8 cellular contexts compared by ENCODE assay signal in the genomic region with DNA sequence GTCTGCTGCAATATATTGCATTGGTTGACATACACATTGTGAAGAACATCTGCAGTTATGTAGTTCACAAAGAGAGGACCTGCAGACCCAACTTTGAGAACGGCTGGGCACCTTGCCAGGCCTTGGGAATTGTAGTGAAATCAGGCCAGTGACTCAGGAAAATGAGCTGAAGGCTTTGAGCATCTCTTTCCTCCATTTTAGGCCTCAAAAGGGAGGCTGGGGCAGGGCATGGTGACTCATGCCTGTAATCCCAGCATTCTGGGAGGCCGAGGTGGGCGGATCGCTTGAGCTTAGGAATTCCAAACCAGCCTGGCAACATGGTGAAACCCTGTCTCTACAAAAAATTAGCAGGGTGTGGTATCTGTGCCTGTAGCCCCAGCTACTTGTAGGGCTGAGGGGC. TPM values are rescaled to one million over a fixed set of nuclear protein-coding genes. Genes with fewer than 3 reads are reported as not detected.
DNase-seq lines count a peak whose midpoint lies in the region; ATAC-seq and TF ChIP-seq lines count a peak whose summit lies in the region.

No MANE protein-coding gene starts in this region.

- intact Hi-C loops in activated CD8-positive, alpha-beta T cell treated with anti-CD3 and anti-CD28 coated beads for 36 hours (cut with micrococcal nuclease), result no loop called here
- intact Hi-C loops in heart left ventricle (cut with DNase I), result loop anchor here in 6 of 10 donors (5.0 to 10.0 kb wide), 5 partner anchors 36 to 93 kb away; partner anchors contain the start of gene BICD2 (in 3 of the 6)

- H3K9me3 Mint-ChIP-seq in activated CD8-positive, alpha-beta T cell treated with anti-CD3 and anti-CD28 coated beads for 36 hours, result no peaks in the 10 kb centered on the region

- H3K27me3 Mint-ChIP-seq in activated CD8-positive, alpha-beta T cell treated with anti-CD3 and anti-CD28 coated beads for 36 hours, result no peaks in the 10 kb centered on the region

- peak overlapping the region; percentile 95 for H3K4me3 Mint-ChIP-seq in activated CD8-positive, alpha-beta T cell treated with anti-CD3 and anti-CD28 coated beads for 36 hours

- H3K27ac ChIP-seq in ACC112 (ENCODE audit: low read depth, low read length) (peak overlapping the region; percentile 87), heart left ventricle (peak overlapping the region in 2 of 12 donors; percentile 12 to 98), skeletal muscle tissue (ENCODE audit: low read depth, low read length) (no peak overlapping the region)

- H3K9me3 ChIP-seq in HAP-1 (no peaks in the 10 kb centered on the region), heart left ventricle (no peaks in the 10 kb centered on the region), skeletal muscle tissue (ENCODE audit: control insufficient read depth in 3 of 3, low read length in 3 of 3) (no peaks in the 10 kb centered on the region)

- peaks cover 34% of the 10 kb centered on the region for H3K79me2 ChIP-seq in ACC112 (ENCODE audit: control insufficient read depth, insufficient read depth, low read length, unreplicated experiment)

- peaks cover 25% of the 10 kb centered on the region for H3K4me1 Mint-ChIP-seq in activated CD8-positive, alpha-beta T cell treated with anti-CD3 and anti-CD28 coated beads for 36 hours (ENCODE audit: low read depth)

- H3K9ac ChIP-seq in skeletal muscle tissue (ENCODE audit: low read depth in 1 of 3, low read length in 3 of 3), result no peak overlapping the region

- 77 to 89% (median 79%) methylated on average over 4 of the region's 4 CpGs for WGBS in heart left ventricle, 4 donors

- H3K4me1 ChIP-seq in ACC112 (ENCODE audit: control insufficient read depth, insufficient read depth, low read length, unreplicated experiment) (peaks cover 9% of the 10 kb centered on the region), HAP-1 (peaks cover 9% of the 10 kb centered on the region; the same call in 1 of the 2 replicates), heart left ventricle (peaks cover 0 to 38% (median 20%) of the 10 kb centered on the region in 12 donors), skeletal muscle tissue (ENCODE audit: control insufficient read depth in 3 of 3, insufficient read depth in 3 of 3, low read length in 3 of 3) (peaks cover 12 to 31% (median 31%) of the 10 kb centered on the region in 3 donors)

- no peak for TF ChIP-seq POLR2A in heart left ventricle (IDR thresholded peaks at IDR 0.05)

- H3K4me3 ChIP-seq in ACC112 (ENCODE audit: low read depth, low read length) (peak overlapping the region; percentile 90), HAP-1 (peak overlapping the region; percentile 74), heart left ventricle (peak overlapping the region in 9 of 12 donors; percentile 78 to 98 (median 93)), skeletal muscle tissue (ENCODE audit: low read length in 3 of 3) (peak overlapping the region; percentile 20 to 100 (median 100))

- peaks cover 10% of the 10 kb centered on the region for H3K36me3 Mint-ChIP-seq in activated CD8-positive, alpha-beta T cell treated with anti-CD3 and anti-CD28 coated beads for 36 hours (ENCODE audit: low read depth)

- POLR2A ChIA-PET in activated CD8-positive, alpha-beta T cell treated with anti-CD3 and anti-CD28 coated beads for 36 hours (lab: Charles Lee), result interaction anchor here (1.9 to 2.0 kb wide), 2 partner anchors 27 to 93 kb away, joined by 4 to 16 read pairs; partner anchors contain the start of gene BICD2

- no peak for TF ChIP-seq CTCF in activated CD8-positive, alpha-beta T cell treated with anti-CD3 and anti-CD28 coated beads for 36 hours (IDR thresholded peaks at IDR 0.05)
- TF ChIP-seq CTCF in heart left ventricle (IDR thresholded peaks at IDR 0.05), result no peak

- peak; percentile 18 to 60 for DNase-seq in HAP-1 (ENCODE audit: low spot score in 2 of 2)
- DNase-seq in activated CD8-positive, alpha-beta T cell treated with anti-CD3 and anti-CD28 coated beads for 36 hours, result no peak
- peak in 4 of 5 donors; percentile 33 to 58 (median 39) for DNase-seq in heart left ventricle
- no peak for DNase-seq in activated CD4-positive, CD25-positive, alpha-beta regulatory T cell treated with anti-CD3 and anti-CD28 coated beads, Interleukin-2, amount 50 U/mL, for 72 hours

- CTCF ChIA-PET in activated CD8-positive, alpha-beta T cell treated with anti-CD3 and anti-CD28 coated beads for 36 hours (lab: Charles Lee), result interaction anchor here (0.6 to 2.2 kb wide), 4 partner anchors 9 to 93 kb away, joined by 3 to 9 read pairs (median 4); partner anchors contain the start of gene BICD2

- no peak for ATAC-seq in activated CD8-positive, alpha-beta T cell treated with anti-CD3 and anti-CD28 coated beads for 36 hours
- no peak for ATAC-seq in heart left ventricle
- ATAC-seq in GM21528 (IDR thresholded peaks at IDR 0.05; ENCODE audit: low FRiP score, unreplicated experiment), result no peak
- ATAC-seq in GM21447 (IDR thresholded peaks at IDR 0.05; ENCODE audit: unreplicated experiment), result no peak

- in situ Hi-C loops in HAP-1 (cut with MboI; ENCODE audit: low sequenced_read_pairs), result no loop called here

- no peak overlapping the region for H2AFZ ChIP-seq in ACC112 (ENCODE audit: low read length, unreplicated experiment)

- no peaks in the 10 kb centered on the region for H3K27me3 ChIP-seq in ACC112 (ENCODE audit: insufficient read depth, low read length)
- no peaks in the 10 kb centered on the region for H3K27me3 ChIP-seq in HAP-1 (ENCODE audit: low read depth)
- no peaks in the 10 kb centered on the region for H3K27me3 ChIP-seq in heart left ventricle
- H3K27me3 ChIP-seq in skeletal muscle tissue (ENCODE audit: control insufficient read depth in 3 of 3, insufficient read depth in 3 of 3, low read length in 3 of 3), result no peaks in the 10 kb centered on the region

- peak overlapping the region; percentile 42 for H3K27ac Mint-ChIP-seq in activated CD8-positive, alpha-beta T cell treated with anti-CD3 and anti-CD28 coated beads for 36 hours

- H3K36me3 ChIP-seq in ACC112 (ENCODE audit: insufficient read depth, low read length), result no peaks in the 10 kb centered on the region
- no peaks in the 10 kb centered on the region; the same call in 1 of the 2 replicates for H3K36me3 ChIP-seq in HAP-1 (replicated peaks)
- H3K36me3 ChIP-seq in heart left ventricle, result peaks cover 0 to 10% (median 2%) of the 10 kb centered on the region in 9 donors
- peaks cover 3 to 8% (median 5%) of the 10 kb centered on the region in 3 donors for H3K36me3 ChIP-seq in skeletal muscle tissue (ENCODE audit: control insufficient read depth in 3 of 3, insufficient read depth in 3 of 3, low read length in 3 of 3)

RNA-seq across cellular contexts. Expression of gene IPPK, which starts 1.4 kb away (rescaled TPM):
- 10 to 100 TPM; 12.5 to 15.8 TPM for total RNA-seq in activated CD8-positive, alpha-beta T cell treated with anti-CD3 and anti-CD28 coated beads for 36 hours
- 10 to 100 TPM in 2 of 9 donors, 1 to 10 TPM in 7; 5.8 to 10.1 (median 8.6) TPM for total RNA-seq in heart left ventricle
- 10 to 100 TPM in 1 of 2 donors, 1 to 10 TPM in 1; 4.2 to 11.0 TPM for polyA plus RNA-seq in heart left ventricle
- 6.3 TPM for total RNA-seq in skeletal muscle tissue

Comparison
In these comparisons a context has a peak if more than half of its experiments do, and no peak if none do; other contexts are left out.
1. DNase-seq: peak in HAP-1 (2 of 2) and heart left ventricle (4 of 5); none in activated CD8-positive, alpha-beta T cell treated with anti-CD3 and anti-CD28 coated beads for 36 hours (single experiment) and activated CD4-positive, CD25-positive, alpha-beta regulatory T cell treated with anti-CD3 and anti-CD28 coated beads, Interleukin-2, amount 50 U/mL, for 72 hours (single experiment).
2. Peak in every context shown above with its lines, with median percentiles within 50 percentile points of each other: H3K4me3 ChIP-seq.